ENCODE assay signal across 1 cellular context in genomic region chr12:103838254-103838914, GRCh38.
TF ChIP-seq lines count a peak whose summit lies in the region.

No MANE protein-coding gene starts in this region.

TF ChIP-seq in HepG2, 621 proteins besides CTCF, POLR2A, EP300 and RAD21 (continued from another document):
- TF ChIP-seq ZNF646 (CRISPR knock-in tag; IDR thresholded peaks at IDR 0.05) (peak; percentile 82; the same call in 1 of the 2 replicates), MAFF (IDR thresholded peaks at IDR 0.05; ENCODE audit: low read depth, low read length) (no peak), EHMT2 (IDR thresholded peaks at IDR 0.05; ENCODE audit: borderline replicate concordance, low read depth, low read length) (no peak), LCORL (IDR thresholded peaks at IDR 0.05) (no peak), LCORL (CRISPR knock-in tag; IDR thresholded peaks at IDR 0.05) (no peak; the same call in 1 of the 2 replicates)
